9 cellular contexts compared by ENCODE assay signal in genomic region chr9:83423815-83424707, GRCh38.
"Had no signal": no experiment of that assay in that cellular context is flagged by ENCODE, and none has a peak within 500 bp of the region (broad histone marks: within the 10 kb centered on the region; RNA-seq: fewer than 3 reads in every experiment).

No MANE protein-coding gene starts in this region.

- ATAC-seq: naive thymus-derived CD4-positive, alpha-beta T cell; right cardiac atrium had no signal

- H3K4me3 ChIP-seq: lung, smooth muscle cell, thyroid gland had no signal

- H3K9me3 ChIP-seq: thyroid gland had no signal

- H3K36me3 ChIP-seq: thyroid gland had no signal

- DNase-seq: activated CD4-positive, alpha-beta T cell treated with anti-CD3 and anti-CD28 coated beads, Interleukin-2, amount 50 U/mL, for 1 hour; naive thymus-derived CD4-positive, alpha-beta T cell; posterior cingulate gyrus; right cardiac atrium; T1000; thyroid gland had no signal

- FAIRE-seq: urothelium cell line had no signal

- H3K27ac ChIP-seq: thyroid gland had no signal

- H3K27me3 ChIP-seq: thyroid gland had no signal
